In the genomic region with DNA sequence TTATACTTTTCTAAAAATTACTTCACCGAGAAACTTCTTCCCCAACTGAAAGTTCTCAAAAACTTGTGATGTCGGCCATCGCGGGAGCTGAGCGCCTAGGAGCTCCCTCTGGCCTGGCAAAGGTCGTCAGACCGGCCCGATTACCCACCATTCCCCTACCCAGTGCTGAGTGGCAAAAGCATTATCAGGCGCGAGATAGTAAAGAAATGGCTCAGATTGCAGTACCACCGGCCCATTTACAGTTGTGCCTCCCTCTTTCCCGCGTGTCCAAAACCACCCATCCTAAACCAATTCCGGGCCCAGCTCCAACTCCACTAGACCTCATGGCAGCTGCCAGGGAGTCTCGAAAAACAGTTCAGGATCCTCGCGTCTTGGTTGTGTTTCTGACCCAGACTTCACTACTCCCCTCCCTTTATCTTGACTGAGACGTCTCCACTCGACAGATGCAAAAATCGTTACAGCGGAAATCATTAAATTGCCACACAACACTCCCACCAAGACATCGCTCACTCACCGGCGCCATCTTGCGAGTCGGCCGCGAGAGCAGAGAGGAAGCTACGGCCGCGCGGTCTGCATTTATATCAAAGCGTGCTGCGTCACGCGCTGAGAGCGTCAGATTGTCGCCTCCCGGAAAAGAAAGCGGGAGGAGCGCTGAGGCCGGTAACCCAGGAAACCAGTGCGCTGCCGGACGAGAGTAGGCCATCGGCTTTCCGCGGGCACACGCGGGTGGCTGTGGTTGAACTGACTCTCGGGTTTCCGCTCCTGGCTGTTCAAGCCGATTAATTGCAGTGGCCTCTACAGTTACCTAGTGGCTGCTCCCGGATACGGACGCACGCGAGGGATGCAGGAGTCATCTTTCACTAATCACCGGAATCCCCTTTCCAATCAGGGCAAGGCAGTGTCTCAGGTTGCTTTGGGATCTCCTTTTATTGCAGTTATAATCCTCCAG, we compare ENCODE assay signal across 8 cellular contexts. TPM values are rescaled to one million over a fixed set of nuclear protein-coding genes. Genes with fewer than 3 reads are reported as not detected.
DNase-seq lines count a peak whose midpoint lies in the region; ATAC-seq and TF ChIP-seq lines count a peak whose summit lies in the region.

Gene RPL22L1, minus strand, starts transcription at position 551 of the 949 bp plus-strand sequence. Its CDS starts 28 bp downstream, at position 523.

- BruUV-seq in Panc1 (replicated peaks; lab: Mats Ljungman, UMichigan), result TSS peak; percentile 89

- peak; percentile 92 for DNase-seq in GM12864 (ENCODE audit: low read depth)
- peak; percentile 87 for DNase-seq in Panc1 (ENCODE audit: low read depth, low spot score)
- DNase-seq in activated naive CD8-positive, alpha-beta T cell treated with anti-CD3 and anti-CD28 coated beads, Interleukin-2, amount 10 ng/mL, durations not matched to agents 7 days and 5 days, result peak; percentile 89
- peak; percentile 94 to 96 (median 96) for DNase-seq in heart left ventricle
- peak; percentile 94 to 97 for DNase-seq in psoas muscle
- peak in 1 of 2 donors; percentile 95 for DNase-seq in vagina (ENCODE audit: extremely low spot score in 2 of 2)
- DNase-seq in NCI-H2107 (lab: John Stamatoyannopoulos, UW), result no peak

- ATAC-seq in HG02623 (IDR thresholded peaks at IDR 0.05; ENCODE audit: unreplicated experiment), result peak; percentile 96
- ATAC-seq in Panc1, result peak; percentile 98
- ATAC-seq in activated naive CD8-positive, alpha-beta T cell treated with anti-CD3 and anti-CD28 coated beads, Interleukin-2, amount 10 ng/mL, durations not matched to agents 7 days and 5 days (ENCODE audit: low read depth), result peak; percentile 94
- peak; percentile 97 to 99 (median 98) for ATAC-seq in heart left ventricle
- peak; percentile 98 to 99 (median 99) for ATAC-seq in psoas muscle

- in situ Hi-C loops in Panc1 (cut with HindIII; ENCODE audit: low pct_unique_long_range_greater_than_20kb, low sequenced_read_pairs), result no loop called here

- H3K4me1 ChIP-seq in Panc1 (ENCODE audit: control insufficient read depth, insufficient read depth, low read length) (peaks cover 27% of the 10 kb centered on the region), heart left ventricle (peaks cover 0 to 33% (median 19%) of the 10 kb centered on the region in 12 donors), psoas muscle (peaks cover 20% of the 10 kb centered on the region), vagina (peaks cover 30% of the 10 kb centered on the region)

- peak within 1 kb of the TSS; percentile 98 for H3K27ac Mint-ChIP-seq in activated naive CD8-positive, alpha-beta T cell treated with anti-CD3 and anti-CD28 coated beads, Interleukin-2, amount 10 ng/mL, durations not matched to agents 7 days and 5 days

- intact Hi-C loops in Panc1 (cut with micrococcal nuclease; ENCODE audit: unreplicated experiment) (no loop called here), heart left ventricle (cut with DNase I) (loop anchor here in 2 of 10 donors (5.0 kb wide), 2 partner anchors 37 to 903 kb away; partner anchors contain the start of genes EIF5A2 (in 2 of the 2) and SEC62 (in 1 of the 2)), psoas muscle (cut with DNase I) (no loop called here), vagina (cut with DNase I) (no loop called here)

- H3K4me3 Mint-ChIP-seq in activated naive CD8-positive, alpha-beta T cell treated with anti-CD3 and anti-CD28 coated beads, Interleukin-2, amount 10 ng/mL, durations not matched to agents 7 days and 5 days, result peak within 1 kb of the TSS; percentile 94

- peaks cover 14% of the 10 kb centered on the region for H3K4me1 Mint-ChIP-seq in activated naive CD8-positive, alpha-beta T cell treated with anti-CD3 and anti-CD28 coated beads, Interleukin-2, amount 10 ng/mL, durations not matched to agents 7 days and 5 days

- peaks cover 2% of the 10 kb centered on the region for H3K27me3 Mint-ChIP-seq in activated naive CD8-positive, alpha-beta T cell treated with anti-CD3 and anti-CD28 coated beads, Interleukin-2, amount 10 ng/mL, durations not matched to agents 7 days and 5 days

- CTCF ChIA-PET in Panc1 (lab: Charles Lee), result no interaction called here

- TF ChIP-seq CTCF in GM12864 (IDR thresholded peaks at IDR 0.05; ENCODE audit: low read depth, low read length, missing control alignments) (peak; percentile 6), Panc1 (IDR thresholded peaks at IDR 0.05) (no peak), heart left ventricle (IDR thresholded peaks at IDR 0.05) (peak in 6 of 12 donors; percentile 15 to 42 (median 26)), psoas muscle (IDR thresholded peaks at IDR 0.05) (no peak), vagina (IDR thresholded peaks at IDR 0.05) (no peak)

- H3K4me3 ChIP-seq in GM12864 (ENCODE audit: low read depth, low read length) (peak within 1 kb of the TSS; percentile 87), Panc1 (ENCODE audit: low read depth in 2 of 2, low read length in 2 of 2) (peak within 1 kb of the TSS; percentile 91 to 99), heart left ventricle (peak within 1 kb of the TSS; percentile 8 to 82 (median 66)), psoas muscle (peak within 1 kb of the TSS; percentile 82), vagina (peak within 1 kb of the TSS; percentile 75 to 87)

- TF ChIP-seq POLR2A in heart left ventricle (IDR thresholded peaks at IDR 0.05) (peak in 1 of 2 donors; percentile 72), vagina (IDR thresholded peaks at IDR 0.05) (peak in 1 of 2 donors; percentile 56)

- H3K9me3 ChIP-seq in Panc1 (ENCODE audit: control insufficient read depth, insufficient read depth, low read depth, low read length) (no peaks in the 10 kb centered on the region), heart left ventricle (peaks cover 0 to 10% (median under 1%) of the 10 kb centered on the region in 12 donors), psoas muscle (no peaks in the 10 kb centered on the region), vagina (no peaks in the 10 kb centered on the region)

- POLR2A ChIA-PET in Panc1 (lab: Charles Lee), result interaction anchor here (0.6 to 2.2 kb wide), 10 partner anchors 14 to 585 kb away, joined by 3 to 9 read pairs (median 4); partner anchors contain the start of gene EIF5A2
- POLR2A ChIA-PET in activated naive CD8-positive, alpha-beta T cell treated with anti-CD3 and anti-CD28 coated beads, Interleukin-2, amount 10 ng/mL, durations not matched to agents 7 days and 5 days (lab: Charles Lee), result interaction anchor here (0.6 to 1.8 kb wide), 13 partner anchors 26 to 1720 kb away, joined by 3 to 26 read pairs (median 4); partner anchors contain the start of genes ACTRT3, EIF5A2, MYNN and PHC3

- H3K36me3 Mint-ChIP-seq in activated naive CD8-positive, alpha-beta T cell treated with anti-CD3 and anti-CD28 coated beads, Interleukin-2, amount 10 ng/mL, durations not matched to agents 7 days and 5 days, result peaks cover 21% of the 10 kb centered on the region

- H3K27ac ChIP-seq in Panc1 (ENCODE audit: low read length) (peak within 1 kb of the TSS; percentile 98), heart left ventricle (peak within 1 kb of the TSS; percentile 54 to 92 (median 80)), psoas muscle (peak within 1 kb of the TSS; percentile 86), vagina (peak within 1 kb of the TSS; percentile 79)

- no peaks in the 10 kb centered on the region for H3K9me3 Mint-ChIP-seq in activated naive CD8-positive, alpha-beta T cell treated with anti-CD3 and anti-CD28 coated beads, Interleukin-2, amount 10 ng/mL, durations not matched to agents 7 days and 5 days

- H3K27me3 ChIP-seq in Panc1 (ENCODE audit: control insufficient read depth, insufficient read depth, low read length) (no peaks in the 10 kb centered on the region), heart left ventricle (no peaks in the 10 kb centered on the region), psoas muscle (ENCODE audit: insufficient read depth in 3 of 3, low read length in 2 of 3) (no peaks in the 10 kb centered on the region), vagina (no peaks in the 10 kb centered on the region)

- H3K36me3 ChIP-seq in Panc1 (ENCODE audit: control insufficient read depth, insufficient read depth, low read length) (peaks cover 34% of the 10 kb centered on the region), heart left ventricle (peaks cover 0 to 36% (median 32%) of the 10 kb centered on the region in 9 donors), psoas muscle (ENCODE audit: insufficient read depth in 1 of 2, low read depth in 1 of 2) (peaks cover 4 to 38% of the 10 kb centered on the region in 2 donors), vagina (peaks cover 0 to 31% of the 10 kb centered on the region in 2 donors)

- 0 to 1% (median 0%) methylated on average over 25 to 59 of the region's 59 CpGs for WGBS in heart left ventricle, 4 donors
- WGBS in psoas muscle, 3 donors, result 0% methylated on average over 59 of the region's 59 CpGs

RNA-seq across cellular contexts. Expression of gene RPL22L1, which starts in this region (rescaled TPM):
- total RNA-seq in Panc1 (2021; ENCODE audit: unreplicated experiment) (35.2 TPM), heart left ventricle (10 to 100 TPM in 7 of 9 donors, 1 to 10 TPM in 2; 8.6 to 34.2 (median 16.9) TPM), psoas muscle (10 to 100 TPM in 3 of 4 donors, 1 to 10 TPM in 1; 8.4 to 27.2 (median 18.2) TPM), vagina (36.1 TPM)
- 17.5 TPM for polyA plus RNA-seq in Panc1 (2012; ENCODE audit: insufficient read length)
- 10 to 100 TPM; 50.6 to 54.5 TPM for total RNA-seq in activated naive CD8-positive, alpha-beta T cell treated with anti-CD3 and anti-CD28 coated beads, Interleukin-2, amount 10 ng/mL, durations not matched to agents 7 days and 5 days
- polyA plus RNA-seq in heart left ventricle (10 to 100 TPM; 57.1 to 97.3 TPM), psoas muscle (10 to 100 TPM; 32.6 to 88.7 (median 55.7) TPM)
